ENCODE assay signal across 19 cellular contexts in genomic region chr16:48330133-48330846, GRCh38. TPM values are rescaled to one million over a fixed set of nuclear protein-coding genes. Genes with fewer than 3 reads are reported as not detected.
DNase-seq lines count a peak whose midpoint lies in the region; ATAC-seq and TF ChIP-seq lines count a peak whose summit lies in the region.
"Had no signal": no experiment of that assay in that cellular context is flagged by ENCODE, and none has a peak within 500 bp of the region (broad histone marks: within the 10 kb centered on the region; RNA-seq: fewer than 3 reads in every experiment).

No MANE protein-coding gene starts in this region.

- no peak for TF ChIP-seq CTCF in brain microvascular endothelial cell (IDR thresholded peaks at IDR 0.05; ENCODE audit: low read depth, low read length, missing control alignments)
- TF ChIP-seq CTCF in spleen (IDR thresholded peaks at IDR 0.05 in 8 of 11, conservative IDR thresholded peaks at IDR 0.05 in 3 of 11) = no peak
- TF ChIP-seq CTCF in lower leg skin (IDR thresholded peaks at IDR 0.05) = no peak

- H3F3A ChIP-seq in GM23248 (ENCODE audit: insufficient read depth) = peaks cover 9% of the 10 kb centered on the region; the same call in 1 of the 2 replicates

- intact Hi-C loops in activated T-helper 2 cell treated with anti-CD3 and anti-CD28 coated beads, Interferon-gamma antibody, Interleukin-2, Interleukin-4, amounts not matched to agents 10 μg/mL and 5 μg/mL and 100 μg/mL, durations not matched to agents 14 hours and 24 hours and 36 hours (cut with micrococcal nuclease) = no loop called here
- intact Hi-C loops in spleen (cut with DNase I; ENCODE audit: low total_unique reads) (no loop called here), lower leg skin (cut with DNase I; ENCODE audit: low total_unique reads) (no loop called here)

- peak; percentile 68 for DNase-seq in GM23248
- peak; percentile 16 for DNase-seq in brain microvascular endothelial cell
- no peak for DNase-seq in left lobe of liver (ENCODE audit: low spot score)
- no peak for DNase-seq in activated T-helper 2 cell treated with anti-CD3 and anti-CD28 coated beads, Interferon-gamma antibody, Interleukin-2, Interleukin-4, amounts not matched to agents 10 μg/mL and 5 μg/mL and 100 μg/mL, durations not matched to agents 14 hours and 24 hours and 36 hours (ENCODE audit: low spot score)
- no peak for DNase-seq in spleen
- DNase-seq in lower leg skin (ENCODE audit: low spot score in 2 of 2) = no peak
- DNase-seq in foreskin melanocyte = no peak
- DNase-seq: activated CD4-positive, CD25-positive, alpha-beta regulatory T cell treated with anti-CD3 and anti-CD28 coated beads, Interleukin-2, amount 50 U/mL, for 72 hours; activated gamma-delta T cell treated with Interleukin-2 at 50 U/mL for 16 hours; aorta; colonic mucosa; mesenchymal stem cell; NCI-H1417; NCI-H82; nephron progenitor cell; T-helper 9 cell had no signal

- no peak overlapping the region for H3K27ac ChIP-seq in BLaER1 treated with 17β-estradiol and CSF1 and Interleukin-3, amounts not matched to agents 10 nM and 100 nM
- 0 out of 2 replicates have a peak overlapping the region, but pooled peaks have one; percentile 11 for H3K27ac ChIP-seq in GM23248
- no peak overlapping the region for H3K27ac ChIP-seq in brain microvascular endothelial cell
- H3K27ac ChIP-seq in spleen = no peak overlapping the region
- H3K27ac ChIP-seq: colonic mucosa, KMS-11 had no signal

- H3K27ac Mint-ChIP-seq in activated T-helper 2 cell treated with anti-CD3 and anti-CD28 coated beads, Interferon-gamma antibody, Interleukin-2, Interleukin-4, amounts not matched to agents 10 μg/mL and 5 μg/mL and 100 μg/mL, durations not matched to agents 14 hours and 24 hours and 36 hours = no peak overlapping the region
- H3K27ac Mint-ChIP-seq: nephron progenitor cell had no signal

- peaks cover 14% of the 10 kb centered on the region; the same call in 1 of the 2 replicates for H3K79me2 ChIP-seq in GM23248 (ENCODE audit: insufficient read depth)

- peaks cover 27 to 77% (median 49%) of the 10 kb centered on the region in 11 experiments for H3K36me3 ChIP-seq in BLaER1 treated with 17β-estradiol and CSF1 and Interleukin-3, amounts not matched to agents 10 nM and 100 nM
- H3K36me3 ChIP-seq in GM23248 (ENCODE audit: low read depth) (peaks cover 11% of the 10 kb centered on the region; the same call in 1 of the 2 replicates), brain microvascular endothelial cell (replicated peaks) (peaks cover 7% of the 10 kb centered on the region), spleen (peaks cover 0 to 65% (median 14%) of the 10 kb centered on the region in 6 donors)
- H3K36me3 ChIP-seq: colonic mucosa had no signal

- peaks cover 0 to 34% (median 19%) of the 10 kb centered on the region in 10 experiments; a peak in 14 of 20 replicates for H3K4me1 ChIP-seq in BLaER1 treated with 17β-estradiol and CSF1 and Interleukin-3, amounts not matched to agents 10 nM and 100 nM
- H3K4me1 ChIP-seq in GM23248 (ENCODE audit: insufficient read depth) (0 out of 2 replicates have a peak, but pooled peaks cover 1% of the 10 kb centered on the region), spleen (peaks cover 0 to 12% (median 0%) of the 10 kb centered on the region in 6 donors)
- H3K4me1 ChIP-seq: colonic mucosa had no signal

- H3K36me3 Mint-ChIP-seq in activated T-helper 2 cell treated with anti-CD3 and anti-CD28 coated beads, Interferon-gamma antibody, Interleukin-2, Interleukin-4, amounts not matched to agents 10 μg/mL and 5 μg/mL and 100 μg/mL, durations not matched to agents 14 hours and 24 hours and 36 hours (ENCODE audit: low read depth) = peaks cover 25% of the 10 kb centered on the region

- H3K4me2 ChIP-seq in BLaER1 treated with 17β-estradiol and CSF1 and Interleukin-3, amounts not matched to agents 10 nM and 100 nM = peak overlapping the region in 6 of 11 experiments; percentile 19 to 70 (median 48); a peak in 11 of 22 replicates
- no peak overlapping the region for H3K4me2 ChIP-seq in GM23248 (ENCODE audit: unreplicated experiment)
- H3K4me2 ChIP-seq: KMS-11, smooth muscle cell had no signal

- no peak overlapping the region for H3K4me3 ChIP-seq in BLaER1 treated with 17β-estradiol and CSF1 and Interleukin-3, amounts not matched to agents 10 nM and 100 nM
- no peak overlapping the region for H3K4me3 ChIP-seq in GM23248
- no peak overlapping the region for H3K4me3 ChIP-seq in brain microvascular endothelial cell (ENCODE audit: low read depth, low read length)
- H3K4me3 ChIP-seq in spleen = no peak overlapping the region
- H3K4me3 ChIP-seq in lower leg skin (ENCODE audit: low read depth, poor library complexity, severe bottlenecking) = no peak overlapping the region
- H3K4me3 ChIP-seq: colonic mucosa, smooth muscle cell had no signal

- peaks cover 3% of the 10 kb centered on the region for H3K4me1 Mint-ChIP-seq in activated T-helper 2 cell treated with anti-CD3 and anti-CD28 coated beads, Interferon-gamma antibody, Interleukin-2, Interleukin-4, amounts not matched to agents 10 μg/mL and 5 μg/mL and 100 μg/mL, durations not matched to agents 14 hours and 24 hours and 36 hours (ENCODE audit: low read depth)

- peak; percentile 18 for ATAC-seq in left lobe of liver

- 92 to 96% methylated on average over 3 of the region's 3 CpGs for WGBS in GM23248 (ENCODE audit: low coverage in 1 of 2, low lambda C conversion rate in 2 of 2, missing lambda C conversion rate in 2 of 2), 2 experiments
- WGBS in spleen, 5 donors = 91 to 100% (median 94%) methylated on average over 3 of the region's 3 CpGs
- WGBS in lower leg skin, 2 donors = 87 to 95% methylated on average over 3 of the region's 3 CpGs

- no peaks in the 10 kb centered on the region for H3K9me3 Mint-ChIP-seq in activated T-helper 2 cell treated with anti-CD3 and anti-CD28 coated beads, Interferon-gamma antibody, Interleukin-2, Interleukin-4, amounts not matched to agents 10 μg/mL and 5 μg/mL and 100 μg/mL, durations not matched to agents 14 hours and 24 hours and 36 hours
- H3K9me3 Mint-ChIP-seq: nephron progenitor cell had no signal

- H3K27me3 ChIP-seq in BLaER1 treated with 17β-estradiol and CSF1 and Interleukin-3, amounts not matched to agents 10 nM and 100 nM = no peaks in the 10 kb centered on the region
- H3K27me3 ChIP-seq in GM23248 (replicated peaks; ENCODE audit: insufficient read depth) = no peaks in the 10 kb centered on the region
- H3K27me3 ChIP-seq in brain microvascular endothelial cell (replicated peaks) = no peaks in the 10 kb centered on the region
- no peaks in the 10 kb centered on the region for H3K27me3 ChIP-seq in spleen (replicated peaks in 1 of 7)
- H3K27me3 ChIP-seq: colonic mucosa had no signal

- H3K9me2 ChIP-seq in GM23248 (ENCODE audit: insufficient read depth) = no peaks in the 10 kb centered on the region

- H3K4me3 Mint-ChIP-seq in activated T-helper 2 cell treated with anti-CD3 and anti-CD28 coated beads, Interferon-gamma antibody, Interleukin-2, Interleukin-4, amounts not matched to agents 10 μg/mL and 5 μg/mL and 100 μg/mL, durations not matched to agents 14 hours and 24 hours and 36 hours (ENCODE audit: low read depth) = no peak overlapping the region
- H3K4me3 Mint-ChIP-seq: nephron progenitor cell had no signal

- no peaks in the 10 kb centered on the region for H3K27me3 Mint-ChIP-seq in activated T-helper 2 cell treated with anti-CD3 and anti-CD28 coated beads, Interferon-gamma antibody, Interleukin-2, Interleukin-4, amounts not matched to agents 10 μg/mL and 5 μg/mL and 100 μg/mL, durations not matched to agents 14 hours and 24 hours and 36 hours (ENCODE audit: low read depth)

- in situ Hi-C loops in GM23248 (cut with MboI) (no loop called here), brain microvascular endothelial cell (cut with HindIII; ENCODE audit: low pct_ligation_motif_present, low sequenced_read_pairs) (no loop called here)

- H4K20me1 ChIP-seq in BLaER1 treated with 17β-estradiol and CSF1 and Interleukin-3, amounts not matched to agents 10 nM and 100 nM = peaks cover 0 to 17% (median 0%) of the 10 kb centered on the region in 11 experiments; a peak in 7 of 22 replicates
- H4K20me1 ChIP-seq in GM23248 (ENCODE audit: insufficient read depth) = no peaks in the 10 kb centered on the region

- H3K9ac ChIP-seq in BLaER1 treated with 17β-estradiol and CSF1 and Interleukin-3, amounts not matched to agents 10 nM and 100 nM = no peak overlapping the region
- no peak overlapping the region for H3K9ac ChIP-seq in GM23248
- H3K9ac ChIP-seq: KMS-11 had no signal

- H2AFZ ChIP-seq in GM23248 = no peak overlapping the region

- no peaks in the 10 kb centered on the region for H3K9me3 ChIP-seq in BLaER1 treated with 17β-estradiol and CSF1 and Interleukin-3, amounts not matched to agents 10 nM and 100 nM (replicated peaks in 1 of 11)
- H3K9me3 ChIP-seq in GM23248 (ENCODE audit: low read depth) (no peaks in the 10 kb centered on the region), spleen (no peaks in the 10 kb centered on the region)
- H3K9me3 ChIP-seq: colonic mucosa had no signal

- TF ChIP-seq POLR2A in spleen (IDR thresholded peaks at IDR 0.05) = no peak
- TF ChIP-seq POLR2A in lower leg skin (IDR thresholded peaks at IDR 0.05) = no peak

RNA-seq across cellular contexts. Expression of gene SIAH1, which starts 54.9 kb away (rescaled TPM):
- 24.4 and 24.9 TPM in 2 replicates for total RNA-seq in GM23248 (2014; rRNA removed; shearing (Covaris generic))
- polyA plus RNA-seq in GM23248 (2016; fragmentation: Nextera tagmentation; extraction: Ambion mirVana) (29.9 and 31.0 TPM in 2 replicates), spleen (10 to 100 TPM; 11.9 to 17.0 (median 16.0) TPM)
- total RNA-seq in left lobe of liver (6.9 TPM), spleen (10 to 100 TPM; 22.6 to 32.6 (median 27.6) TPM), lower leg skin (10 to 100 TPM; 20.6 to 37.6 (median 34.4) TPM)
- 16.2 and 17.0 TPM in 2 replicates for total RNA-seq in activated T-helper 2 cell treated with anti-CD3 and anti-CD28 coated beads, Interferon-gamma antibody, Interleukin-2, Interleukin-4, amounts not matched to agents 10 μg/mL and 5 μg/mL and 100 μg/mL, durations not matched to agents 14 hours and 24 hours and 36 hours

Comparison
In these comparisons a context has a peak if more than half of its experiments do, and no peak if none do; other contexts are left out.
1. DNase-seq: peak in GM23248 (single experiment) and brain microvascular endothelial cell (single experiment); none in left lobe of liver (single experiment), activated T-helper 2 cell treated with anti-CD3 and anti-CD28 coated beads, Interferon-gamma antibody, Interleukin-2, Interleukin-4, amounts not matched to agents 10 μg/mL and 5 μg/mL and 100 μg/mL, durations not matched to agents 14 hours and 24 hours and 36 hours (single experiment), spleen (single experiment), lower leg skin (0 of 2) and foreskin melanocyte (single experiment).